Comparison of ENCODE assay signal across 22 cellular contexts in genomic region chr2:64391459-64391858, GRCh38.
DNase-seq lines count a peak whose midpoint lies in the region; ATAC-seq and TF ChIP-seq lines count a peak whose summit lies in the region.
"Had no signal": no experiment of that assay in that cellular context is flagged by ENCODE, and none has a peak within 500 bp of the region (broad histone marks: within the 10 kb centered on the region; RNA-seq: fewer than 3 reads in every experiment).

No MANE protein-coding gene starts in this region.

- H3K4me3 ChIP-seq in ascending aorta (no peak overlapping the region), mesodermal cell (ENCODE audit: extremely low read depth, insufficient read depth, low read length, poor library complexity, severe bottlenecking) (no peak overlapping the region), BE2C (ENCODE audit: low read depth, low read length) (no peak overlapping the region)
- H3K4me3 ChIP-seq: neural progenitor cell, psoas muscle had no signal

- intact Hi-C loops in ascending aorta (cut with DNase I) (no loop called here), left cardiac atrium (cut with DNase I) (no loop called here)

- no peak for TF ChIP-seq CTCF in ascending aorta (IDR thresholded peaks at IDR 0.05)
- no peak for TF ChIP-seq CTCF in BE2C (IDR thresholded peaks at IDR 0.05; ENCODE audit: low read depth, low read length)

- peak; percentile 34 to 38 for ATAC-seq in left cardiac atrium
- ATAC-seq in GM21529 (IDR thresholded peaks at IDR 0.05; ENCODE audit: unreplicated experiment): no peak
- ATAC-seq in GM18517 (IDR thresholded peaks at IDR 0.05; ENCODE audit: unreplicated experiment): no peak
- ATAC-seq: psoas muscle, T-cell had no signal

- H3K27me3 ChIP-seq in ascending aorta (no peaks in the 10 kb centered on the region), BE2C (no peaks in the 10 kb centered on the region)
- H3K27me3 ChIP-seq: neural progenitor cell had no signal

- DNase-seq in EH (ENCODE audit: low read depth) (peak; percentile 36), ascending aorta (ENCODE audit: low spot score in 2 of 2) (no peak), left cardiac atrium (no peak), BE2C (no peak)
- no peak for DNase-seq in stimulated activated CD4-positive, alpha-beta T cell treated with anti-CD3 and anti-CD28 coated beads, Interleukin-4, amount 100 ng/mL, for 24 hours
- DNase-seq: activated CD4-positive, alpha-beta memory T cell treated with anti-CD3 and anti-CD28 coated beads, Interleukin-2, amount 10 ng/mL, durations not matched to agents 7 days and 5 days; activated T-cell treated with anti-CD3 and anti-CD28 coated beads, Interleukin-2, amount 50 U/mL, for 24 hours; CD4-positive, alpha-beta memory T cell; DMS79; Kasumi-1; NCI-H1092; NCI-H2081; NCI-H524; psoas muscle; SHP77; stimulated activated CD4-positive, alpha-beta T cell treated with anti-CD3 and anti-CD28 coated beads, Interleukin-12 subunit alpha, Interleukin-12 subunit beta, amount 100 ng/mL, for 4 hours; substantia nigra; T-cell had no signal

- no peaks in the 10 kb centered on the region for H3K9me3 ChIP-seq in ascending aorta
- H3K9me3 ChIP-seq in mesodermal cell (ENCODE audit: control insufficient read depth, low read length): no peaks in the 10 kb centered on the region
- H3K9me3 ChIP-seq in BE2C: no peaks in the 10 kb centered on the region

- WGBS in mesodermal cell (ENCODE audit: insufficient coverage in 2 of 2), 2 experiments: 39% methylated on average over 2 of the region's 2 CpGs; no CpG with 5 or more reads in 1 of the 2 experiments

- peak overlapping the region; percentile 37 to 64 for H3K27ac ChIP-seq in ascending aorta
- H3K27ac ChIP-seq in mesodermal cell (ENCODE audit: low read depth, low read length, severe bottlenecking): peak overlapping the region; percentile 32
- H3K27ac ChIP-seq: neural progenitor cell, psoas muscle had no signal

- H3K36me3 ChIP-seq in ascending aorta: no peaks in the 10 kb centered on the region
- H3K36me3 ChIP-seq in mesodermal cell (ENCODE audit: control insufficient read depth, insufficient read depth, low read length): no peaks in the 10 kb centered on the region
- no peaks in the 10 kb centered on the region for H3K36me3 ChIP-seq in BE2C

- H3K4me1 ChIP-seq in ascending aorta (no peaks in the 10 kb centered on the region), mesodermal cell (ENCODE audit: control insufficient read depth, insufficient read depth, low read length, poor library complexity, severe bottlenecking) (peaks cover 21% of the 10 kb centered on the region), BE2C (no peaks in the 10 kb centered on the region)
- H3K4me1 ChIP-seq: psoas muscle had no signal

Comparison
In these comparisons a context has a peak if more than half of its experiments do, and no peak if none do; other contexts are left out.
1. ATAC-seq: peak in left cardiac atrium (2 of 2); none in GM21529 (single experiment) and GM18517 (single experiment).